In the genomic region with DNA sequence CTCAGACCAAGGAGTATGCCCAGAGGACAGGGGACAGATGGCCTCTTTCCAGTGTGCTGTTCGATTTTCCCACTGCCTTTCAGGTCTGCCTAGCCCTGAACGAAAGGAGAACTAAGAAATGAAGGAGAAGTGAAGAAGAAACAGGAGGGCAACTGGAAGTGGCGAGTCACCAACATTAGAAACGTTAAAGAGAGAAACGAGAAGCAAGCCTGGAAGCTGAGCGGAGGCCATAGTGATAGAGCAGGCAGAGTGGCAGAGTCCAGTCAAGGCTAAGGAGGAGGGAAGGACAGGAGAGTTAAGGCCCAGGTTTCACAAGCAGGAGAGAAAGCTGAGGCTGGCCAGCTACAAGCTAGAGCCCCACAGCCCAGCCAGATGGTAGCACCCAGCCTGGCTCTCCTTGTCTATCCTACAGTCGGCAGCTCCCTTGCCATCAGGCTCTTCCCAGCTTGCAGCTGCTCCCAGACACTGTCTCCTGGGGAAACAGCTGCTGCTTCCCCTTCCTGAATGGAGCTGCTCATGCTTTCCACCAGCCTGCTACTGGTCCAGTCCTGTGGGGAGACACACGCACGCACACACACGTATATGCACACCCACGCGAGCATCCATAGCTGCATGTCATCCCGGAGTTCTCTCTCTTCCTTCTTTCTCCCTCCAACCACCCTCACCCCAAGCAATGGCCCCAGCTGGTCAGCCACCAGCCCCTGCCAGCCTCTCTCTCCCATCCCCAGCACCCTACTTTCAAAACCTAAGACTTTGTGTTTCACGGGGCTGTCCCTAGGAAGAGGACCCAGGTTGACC, we compare ENCODE assay signal across 11 cellular contexts.
DNase-seq lines count a peak whose midpoint lies in the region; ATAC-seq lines count a peak whose summit lies in the region.
"Had no signal": no experiment of that assay in that cellular context is flagged by ENCODE, and none has a peak within 500 bp of the region (broad histone marks: within the 10 kb centered on the region; RNA-seq: fewer than 3 reads in every experiment).

No MANE protein-coding gene starts in this region.

- peak; percentile 26 for ATAC-seq in esophagus mucosa

- DNase-seq in NCI-H2171 treated with DMSO at 0.1 percent for 48 hours (lab: John Stamatoyannopoulos, UW), result peak; percentile 24
- DNase-seq in NCI-H2171 (lab: John Stamatoyannopoulos, UW), result no peak
- DNase-seq in NCI-H82 (lab: John Stamatoyannopoulos, UW), result peak; percentile 79
- peak; percentile 17 for DNase-seq in pulmonary artery endothelial cell (ENCODE audit: low read depth, low spot score)
- no peak for DNase-seq in mucosa of gallbladder (ENCODE audit: low spot score)
- no peak for DNase-seq in NCI-H1048 (lab: John Stamatoyannopoulos, UW)
- DNase-seq in activated CD4-positive, alpha-beta T cell treated with anti-CD3 and anti-CD28 coated beads, Interleukin-2, amount 50 U/mL, for 48 hours, result no peak
- DNase-seq: 8988T, brain microvascular endothelial cell, psoas muscle had no signal

Comparison
In these comparisons a context has a peak if more than half of its experiments do, and no peak if none do; other contexts are left out.
1. DNase-seq: peak in NCI-H2171 treated with DMSO at 0.1 percent for 48 hours (single experiment), NCI-H82 (single experiment) and pulmonary artery endothelial cell (single experiment); none in NCI-H2171 (single experiment), mucosa of gallbladder (single experiment), NCI-H1048 (single experiment) and activated CD4-positive, alpha-beta T cell treated with anti-CD3 and anti-CD28 coated beads, Interleukin-2, amount 50 U/mL, for 48 hours (0 of 2).